ENCODE assay signal across 8 cellular contexts in the genomic region with DNA sequence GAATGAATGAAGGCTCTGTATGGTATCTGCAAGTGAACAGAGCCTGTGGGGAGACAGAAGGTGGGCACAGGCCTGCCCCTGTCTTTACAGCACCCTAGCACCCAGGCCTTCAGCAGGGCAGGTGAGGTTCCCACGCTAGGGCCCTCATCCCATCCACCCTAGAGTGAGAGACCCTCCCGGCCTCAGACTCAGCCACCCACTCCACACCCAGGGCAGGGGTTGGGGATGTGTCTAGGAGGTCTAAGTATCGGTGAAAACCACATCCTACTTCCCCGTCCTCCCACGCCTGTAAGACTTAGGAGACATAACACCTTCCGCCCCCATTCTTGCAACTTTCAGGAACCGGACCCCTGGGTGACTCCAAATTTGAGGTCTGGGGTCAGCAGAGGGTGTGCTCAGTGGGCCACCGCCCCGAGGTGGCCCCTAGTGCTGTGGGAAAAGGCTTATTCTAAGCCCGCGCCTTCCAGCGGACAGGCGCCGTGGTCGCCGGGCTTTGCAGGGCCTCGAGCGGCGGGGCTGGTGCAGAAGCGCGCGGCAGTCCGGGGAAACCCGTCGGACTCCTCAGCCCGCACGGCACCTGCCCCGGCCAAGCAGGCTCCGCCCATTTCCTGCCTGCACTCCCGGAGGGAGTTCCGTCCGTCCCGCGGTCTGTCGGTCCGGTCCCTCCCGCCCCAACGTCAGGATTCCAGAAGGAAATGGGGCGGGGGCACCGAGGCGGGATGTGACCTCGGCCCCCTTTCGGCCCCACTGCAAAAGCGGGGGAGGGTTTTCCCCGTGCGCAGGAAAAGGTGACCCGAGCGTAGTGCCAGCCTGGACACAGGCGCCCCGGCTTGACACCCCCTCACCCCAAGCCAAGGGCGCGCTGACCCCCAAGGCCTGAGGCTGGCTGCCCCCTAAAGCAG. TPM values are rescaled to one million over a fixed set of nuclear protein-coding genes. Genes with fewer than 3 reads are reported as not detected.
A peak's percentile ranks its signal among the peaks of the same experiment; 100 is the strongest.
DNase-seq lines count a peak whose midpoint lies in the region; ATAC-seq and TF ChIP-seq lines count a peak whose summit lies in the region.

No MANE protein-coding gene starts in this region.

- TF ChIP-seq CTCF in fibroblast of villous mesenchyme (IDR thresholded peaks at IDR 0.05; ENCODE audit: insufficient read depth, low read depth, low read length), result no peak
- TF ChIP-seq CTCF in osteocyte (IDR thresholded peaks at IDR 0.05), result no peak

- H3K9me3 Mint-ChIP-seq in osteocyte (ENCODE audit: unreplicated experiment), result no peaks in the 10 kb centered on the region

- ATAC-seq in HG02588 (IDR thresholded peaks at IDR 0.05; ENCODE audit: unreplicated experiment), result peak; percentile 32

- DNase-seq in NCI-H1417 (lab: John Stamatoyannopoulos, UW) (peak; percentile 58 to 75 (median 74)), NCI-H1417 treated with DMSO at 0.1 percent for 48 hours (lab: John Stamatoyannopoulos, UW) (no peak), NCI-H526 (lab: John Stamatoyannopoulos, UW) (peak; percentile 45 to 96), fibroblast of villous mesenchyme (ENCODE audit: low read depth) (peak; percentile 26), osteocyte (ENCODE audit: extremely low spot score, unreplicated experiment) (no peak), Ammon's horn (ENCODE audit: low spot score) (no peak)
- DNase-seq in activated T-cell treated with anti-CD3 and anti-CD28 coated beads, Interleukin-2, amount 50 U/mL, for 48 hours, result peak; percentile 79 to 83

- H3K36me3 Mint-ChIP-seq in osteocyte (ENCODE audit: unreplicated experiment), result peaks cover 11% of the 10 kb centered on the region

- H3K4me3 ChIP-seq in fibroblast of villous mesenchyme (ENCODE audit: low read depth, low read length), result peak overlapping the region; percentile 62

- H3K4me1 Mint-ChIP-seq in osteocyte (ENCODE audit: unreplicated experiment), result peaks cover 59% of the 10 kb centered on the region

- no peaks in the 10 kb centered on the region for H3K27me3 Mint-ChIP-seq in osteocyte (ENCODE audit: unreplicated experiment)

- peak overlapping the region; percentile 69 for H3K4me3 Mint-ChIP-seq in osteocyte (ENCODE audit: unreplicated experiment)

- peak overlapping the region; percentile 44 for H3K27ac Mint-ChIP-seq in osteocyte (ENCODE audit: unreplicated experiment)

RNA-seq across cellular contexts. Expression of gene SAMD10, which starts 0.9 kb away (rescaled TPM):
- 0.64 and 1.3 TPM in 2 replicates for total RNA-seq in fibroblast of villous mesenchyme
- 3.5 and 3.7 TPM in 2 replicates for total RNA-seq in osteocyte

RNA-seq across cellular contexts. Expression of gene PRPF6, which starts 2.4 kb away (rescaled TPM):
- total RNA-seq in fibroblast of villous mesenchyme (52.7 and 53.8 TPM in 2 replicates), osteocyte (68.3 and 71.9 TPM in 2 replicates)

RNA-seq across cellular contexts. Expression of gene ZNF512B, which starts 8.8 kb away (rescaled TPM):
- 13.8 and 15.8 TPM in 2 replicates for total RNA-seq in fibroblast of villous mesenchyme
- total RNA-seq in osteocyte, result 39.7 and 40.9 TPM in 2 replicates

RNA-seq across cellular contexts. Expression of gene UCKL1, which starts 22.4 kb away (rescaled TPM):
- total RNA-seq in fibroblast of villous mesenchyme (20.9 and 25.0 TPM in 2 replicates), osteocyte (35.5 and 35.9 TPM in 2 replicates)

RNA-seq across cellular contexts. Expression of gene C20orf204, which starts 57.4 kb away (rescaled TPM):
- 0.43 and 0.97 TPM in 2 replicates for total RNA-seq in fibroblast of villous mesenchyme
- total RNA-seq in osteocyte, result 1.3 and 1.4 TPM in 2 replicates

Comparison
In these comparisons a context has a peak if more than half of its experiments do, and no peak if none do; other contexts are left out.
1. DNase-seq: peak in NCI-H1417 (3 of 3), NCI-H526 (2 of 2), activated T-cell treated with anti-CD3 and anti-CD28 coated beads, Interleukin-2, amount 50 U/mL, for 48 hours (2 of 2) and fibroblast of villous mesenchyme (single experiment); none in NCI-H1417 treated with DMSO at 0.1 percent for 48 hours (single experiment), osteocyte (single experiment) and Ammon's horn (single experiment).